In the genomic region with DNA sequence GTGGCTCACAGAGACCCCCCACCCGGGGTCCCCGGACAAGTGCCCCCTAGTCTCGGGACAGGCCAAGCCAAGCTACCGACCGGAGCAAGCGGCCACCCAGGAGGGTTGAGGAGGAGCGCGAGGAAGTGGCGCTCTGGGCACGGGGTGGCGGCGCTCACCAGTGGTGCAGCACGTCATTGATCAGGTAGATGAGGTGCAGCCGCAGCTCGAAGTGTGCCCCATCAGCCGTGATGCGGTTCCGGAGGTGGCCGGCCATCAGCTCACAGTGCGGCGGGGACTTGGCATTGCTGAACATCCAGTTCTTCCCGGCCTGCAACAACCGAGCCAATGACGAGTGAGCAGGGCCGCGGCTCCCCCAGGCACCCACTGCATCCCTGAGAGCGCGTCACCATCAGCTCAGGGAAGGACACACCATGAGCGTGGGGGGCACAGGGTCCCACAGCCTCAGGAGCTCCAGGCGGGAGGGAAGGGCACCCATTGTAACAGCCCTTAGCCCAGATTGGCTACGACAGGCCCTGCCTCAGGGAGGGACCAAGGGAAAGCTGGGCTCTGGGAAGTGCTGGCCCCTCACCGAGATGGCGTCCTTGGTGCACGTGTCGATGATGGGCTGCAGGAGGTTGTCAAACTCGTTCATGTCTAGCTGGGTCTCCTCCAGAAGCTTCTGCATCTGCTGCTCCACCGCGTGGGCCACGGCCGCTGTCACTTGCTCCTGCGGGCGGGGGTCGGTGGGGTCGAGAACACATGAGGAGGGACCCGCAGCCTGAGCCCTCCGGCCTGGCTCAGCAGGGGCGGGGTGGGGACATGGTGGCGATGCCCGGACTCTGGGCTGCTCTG, we compare ENCODE assay signal across 38 cellular contexts. TPM values are rescaled to one million over a fixed set of nuclear protein-coding genes. Genes with fewer than 3 reads are reported as not detected.
"Had no signal": no experiment of that assay in that cellular context is flagged by ENCODE, and none has a peak within 500 bp of the region (broad histone marks: within the 10 kb centered on the region; RNA-seq: fewer than 3 reads in every experiment).

No MANE protein-coding gene starts in this region.

- H3K27me3 ChIP-seq: brain microvascular endothelial cell, esophagus squamous epithelium, gastroesophageal sphincter, heart right ventricle had no signal

- H3K9me3 ChIP-seq: esophagus squamous epithelium, gastroesophageal sphincter, heart right ventricle had no signal

- H3K4me3 ChIP-seq: esophagus squamous epithelium, gastroesophageal sphincter, heart right ventricle had no signal

- FAIRE-seq: astrocyte, bronchial epithelial cell, colon, endometrium, endothelial cell of umbilical vein had no signal

- DNase-seq: activated B cell treated with CpG ODN at 0.5 μM for 24 hours; activated CD4-positive, alpha-beta T cell treated with anti-CD3 and anti-CD28 coated beads for 48 hours; activated CD4-positive, alpha-beta T cell treated with anti-CD3 and anti-CD28 coated beads, Interleukin-2, amount 50 U/mL, for 1 hour; activated CD4-positive, alpha-beta T cell treated with anti-CD3 and anti-CD28 coated beads, Interleukin-2, amount 50 U/mL, for 48 hours; activated CD8-positive, alpha-beta memory T cell treated with anti-CD3 and anti-CD28 coated beads for 24 hours; activated CD8-positive, alpha-beta T cell treated with anti-CD3 and anti-CD28 coated beads for 36 hours; activated effector memory CD4-positive, alpha-beta T cell treated with Interleukin-2 at 50 U/mL for 16 hours; activated gamma-delta T cell treated with Interleukin-2 at 50 U/mL for 16 hours; activated naive CD4-positive, alpha-beta T cell treated with anti-CD3 and anti-CD28 coated beads, Interleukin-2, amount 50 U/mL, for 16 hours; activated naive CD4-positive, alpha-beta T cell treated with Interleukin-2 at 50 U/mL for 16 hours; activated T-cell treated with anti-CD3 and anti-CD28 coated beads, Interleukin-2, amount 50 U/mL, for 4 hours; amniotic stem cell; anterior cingulate cortex; brain microvascular endothelial cell; caudate nucleus; cortex of kidney; effector CD8-positive, alpha-beta T cell; esophagus squamous epithelium; foreskin melanocyte; heart right ventricle; T-helper 17 cell; T1000; WERI-Rb-1 had no signal

- ATAC-seq: activated CD4-positive, CD25-positive, alpha-beta regulatory T cell treated with anti-CD3 and anti-CD28 coated beads, Interleukin-2, amount 50 U/mL, for 24 hours; activated CD8-positive, alpha-beta T cell treated with anti-CD3 and anti-CD28 coated beads for 36 hours; activated T-cell treated with anti-CD3 and anti-CD28 coated beads, Interleukin-2, amount 50 U/mL, for 4 hours; activated T-helper 17 cell treated with anti-CD3 and anti-CD28 coated beads, Interleukin-2, amount 50 U/mL, for 72 hours; gastroesophageal sphincter; heart right ventricle; T-helper 17 cell had no signal

- H3K27ac ChIP-seq: brain microvascular endothelial cell, epithelial cell of prostate, esophagus squamous epithelium, gastroesophageal sphincter, heart right ventricle, WERI-Rb-1 had no signal

RNA-seq across cellular contexts. Expression of a gene that starts 36.7 kb away (rescaled TPM):
- total RNA-seq: activated B cell treated with CpG ODN at 0.5 μM for 24 hours; activated CD8-positive, alpha-beta T cell treated with anti-CD3 and anti-CD28 coated beads for 36 hours; activated T-cell treated with anti-CD3 and anti-CD28 coated beads, Interleukin-2, amount 50 U/mL, for 4 hours; activated T-helper 17 cell treated with anti-CD3 and anti-CD28 coated beads, Interleukin-2, amount 50 U/mL, for 72 hours; astrocyte; chondrocyte; dermis microvascular lymphatic vessel endothelial cell; endothelial cell of umbilical vein; esophagus squamous epithelium; fibroblast of lung; fibroblast of villous mesenchyme; gastroesophageal sphincter; glomerular endothelial cell; T-helper 17 cell had no signal
- polyA plus RNA-seq: adipose tissue, endothelial cell of umbilical vein, fibroblast of lung, heart right ventricle had no signal
